Comparison of ENCODE assay signal across 16 cellular contexts in genomic region chr2:160967523-160967922, GRCh38.
"Had no signal": no experiment of that assay in that cellular context is flagged by ENCODE, and none has a peak within 500 bp of the region (broad histone marks: within the 10 kb centered on the region; RNA-seq: fewer than 3 reads in every experiment).

No MANE protein-coding gene starts in this region.

- H3K27ac ChIP-seq: brain microvascular endothelial cell, transverse colon, VCaP had no signal

- H3K9me3 Mint-ChIP-seq: dendritic cell treated with granulocyte-macrophage colony-stimulating factor and Interleukin-4, amounts not matched to agents 40 ng/mL and 50 ng/mL, for 4 days; immature natural killer cell had no signal

- H3K27ac Mint-ChIP-seq: dendritic cell treated with granulocyte-macrophage colony-stimulating factor and Interleukin-4, amounts not matched to agents 40 ng/mL and 50 ng/mL, for 4 days; immature natural killer cell had no signal

- DNase-seq: activated CD4-positive, alpha-beta T cell treated with anti-CD3 and anti-CD28 coated beads for 1 hour; activated CD4-positive, alpha-beta T cell treated with anti-CD3 and anti-CD28 coated beads, Interleukin-2, amount 50 U/mL, for 4 hours; activated naive CD4-positive, alpha-beta T cell treated with Interleukin-2 at 50 U/mL for 16 hours; activated T-cell treated with anti-CD3 and anti-CD28 coated beads for 4 hours; anterior cingulate cortex; brain microvascular endothelial cell; immature natural killer cell; left cardiac atrium; retina; stimulated activated CD4-positive, alpha-beta T cell treated with anti-CD3 and anti-CD28 coated beads, Interleukin-4, amount 100 ng/mL, for 24 hours; stimulated activated naive CD4-positive, alpha-beta T cell; transverse colon had no signal

- H3K4me3 ChIP-seq: lung, skin epidermis, transverse colon had no signal

- H3K9me3 ChIP-seq: transverse colon had no signal

- H3K36me3 Mint-ChIP-seq: immature natural killer cell had no signal

- H3K27me3 ChIP-seq: brain microvascular endothelial cell, transverse colon had no signal

- H3K36me3 ChIP-seq: brain microvascular endothelial cell, transverse colon had no signal

- H3K4me1 Mint-ChIP-seq: immature natural killer cell had no signal

- H3K4me3 Mint-ChIP-seq: dendritic cell treated with granulocyte-macrophage colony-stimulating factor and Interleukin-4, amounts not matched to agents 40 ng/mL and 50 ng/mL, for 4 days; immature natural killer cell had no signal
